ENCODE assay signal across 8 cellular contexts in the genomic region with DNA sequence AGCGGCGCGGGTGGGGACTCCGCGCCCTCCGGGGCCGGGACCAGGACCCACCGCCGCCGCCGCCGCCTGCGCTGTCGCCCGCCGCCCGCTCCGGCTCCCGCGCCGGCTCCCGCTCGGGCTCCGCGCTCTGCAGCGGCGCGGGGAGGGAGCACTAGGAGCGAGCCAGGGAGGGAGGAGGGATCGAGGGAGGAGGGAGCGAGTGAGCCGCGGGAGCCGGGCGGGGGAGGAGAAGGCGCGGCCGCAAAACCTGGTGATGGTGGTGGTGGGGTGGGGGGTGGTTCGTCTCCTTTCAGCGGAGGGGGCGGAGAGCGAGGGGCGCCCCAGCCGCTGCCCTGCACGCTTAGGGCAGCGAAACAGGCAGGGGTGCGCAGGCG. TPM values are rescaled to one million over a fixed set of nuclear protein-coding genes. Genes with fewer than 3 reads are reported as not detected.
A peak's percentile ranks its signal among the peaks of the same experiment; 100 is the strongest.
DNase-seq lines count a peak whose midpoint lies in the region; ATAC-seq and TF ChIP-seq lines count a peak whose summit lies in the region.

A gene with protein sequence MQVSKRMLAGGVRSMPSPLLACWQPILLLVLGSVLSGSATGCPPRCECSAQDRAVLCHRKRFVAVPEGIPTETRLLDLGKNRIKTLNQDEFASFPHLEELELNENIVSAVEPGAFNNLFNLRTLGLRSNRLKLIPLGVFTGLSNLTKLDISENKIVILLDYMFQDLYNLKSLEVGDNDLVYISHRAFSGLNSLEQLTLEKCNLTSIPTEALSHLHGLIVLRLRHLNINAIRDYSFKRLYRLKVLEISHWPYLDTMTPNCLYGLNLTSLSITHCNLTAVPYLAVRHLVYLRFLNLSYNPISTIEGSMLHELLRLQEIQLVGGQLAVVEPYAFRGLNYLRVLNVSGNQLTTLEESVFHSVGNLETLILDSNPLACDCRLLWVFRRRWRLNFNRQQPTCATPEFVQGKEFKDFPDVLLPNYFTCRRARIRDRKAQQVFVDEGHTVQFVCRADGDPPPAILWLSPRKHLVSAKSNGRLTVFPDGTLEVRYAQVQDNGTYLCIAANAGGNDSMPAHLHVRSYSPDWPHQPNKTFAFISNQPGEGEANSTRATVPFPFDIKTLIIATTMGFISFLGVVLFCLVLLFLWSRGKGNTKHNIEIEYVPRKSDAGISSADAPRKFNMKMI (minus strand): TSS at position 153 of the 374 bp plus-strand sequence. CDS start 597 bp downstream, outside the sequence.

- no peaks in the 10 kb centered on the region for H3K36me3 Mint-ChIP-seq in nephron (ENCODE audit: low read depth)

- no peak within 1 kb of the TSS for H3K9ac ChIP-seq in PC-3 (ENCODE audit: low read length)

- no peak for TF ChIP-seq CTCF in PC-3 (conservative IDR thresholded peaks at IDR 0.05; ENCODE audit: low read depth, low read length)
- TF ChIP-seq CTCF in esophagus squamous epithelium (IDR thresholded peaks at IDR 0.05), result no peak
- TF ChIP-seq CTCF in nephron (IDR thresholded peaks at IDR 0.05; ENCODE audit: unreplicated experiment in 3 of 3), result no peak

- POLR2A ChIA-PET in PC-3 (lab: Charles Lee; ENCODE audit: unreplicated experiment), result no interaction called here

- no peak for TF ChIP-seq POLR2A in esophagus squamous epithelium (IDR thresholded peaks at IDR 0.05)

- H3K4me2 ChIP-seq in PC-3 (ENCODE audit: low read length), result peak within 1 kb of the TSS; percentile 91

- H3K36me3 ChIP-seq in PC-3 (ENCODE audit: low read depth, low read length), result no peaks in the 10 kb centered on the region
- H3K36me3 ChIP-seq in esophagus squamous epithelium, result no peaks in the 10 kb centered on the region

- no TSS peak for BruUV-seq in PC-3 (replicated peaks; lab: Mats Ljungman, UMichigan)

- H3K27me3 ChIP-seq in PC-3 (ENCODE audit: low read length) (peaks cover 23% of the 10 kb centered on the region), esophagus squamous epithelium (peaks cover 8 to 88% (median 17%) of the 10 kb centered on the region in 4 donors)

- peaks cover 16% of the 10 kb centered on the region for H3K4me1 Mint-ChIP-seq in nephron

- H3K79me2 ChIP-seq in PC-3 (ENCODE audit: low read length), result no peaks in the 10 kb centered on the region

- H4K20me1 ChIP-seq in PC-3 (ENCODE audit: low read length), result no peaks in the 10 kb centered on the region

- H3K9me3 ChIP-seq in PC-3 (ENCODE audit: low read length) (no peaks in the 10 kb centered on the region), esophagus squamous epithelium (no peaks in the 10 kb centered on the region)

- H3K4me3 ChIP-seq in PC-3 (ENCODE audit: low read length) (peak within 1 kb of the TSS; percentile 68), esophagus squamous epithelium (peak within 1 kb of the TSS; percentile 32 to 64 (median 48))

- no peaks in the 10 kb centered on the region for H3K9me3 Mint-ChIP-seq in nephron

- no peaks in the 10 kb centered on the region for H3K9me2 ChIP-seq in PC-3 (replicated peaks; ENCODE audit: low read length)

- ATAC-seq in PC-3, result peak; percentile 3; the same call in 1 of the 2 replicates
- no peak for ATAC-seq in HG02840 (IDR thresholded peaks at IDR 0.05; ENCODE audit: low FRiP score, unreplicated experiment)

- CTCF ChIA-PET in PC-3 (lab: Charles Lee), result interaction anchor here (0.6 to 1.9 kb wide), 3 partner anchors 24 to 189 kb away, joined by 3 to 11 read pairs (median 3); no protein-coding TSS in a partner anchor

- intact Hi-C loops in PC-3 (cut with micrococcal nuclease) (loop anchor here (1.0 to 5.0 kb wide), 2 partner anchors 189 to 515 kb away; no protein-coding TSS in a partner anchor), esophagus squamous epithelium (cut with DNase I) (no loop called here)

- H3K4me3 Mint-ChIP-seq in nephron, result peak within 1 kb of the TSS; percentile 79 to 86 (median 80)

- no peak within 1 kb of the TSS for H3K27ac ChIP-seq in PC-3 (ENCODE audit: low read length)
- H3K27ac ChIP-seq in esophagus squamous epithelium, result peak within 1 kb of the TSS in 2 of 4 donors; percentile 32 to 46

- H2AFZ ChIP-seq in PC-3 (ENCODE audit: low read length), result peak within 1 kb of the TSS; percentile 89

- H3K4me1 ChIP-seq in PC-3 (ENCODE audit: insufficient read depth, low read length) (0 out of 2 replicates have a peak, but pooled peaks cover 4% of the 10 kb centered on the region), esophagus squamous epithelium (peaks cover 12 to 39% (median 20%) of the 10 kb centered on the region in 3 donors)

- WGBS in esophagus squamous epithelium, 2 donors, result no CpG with 5 or more reads among the region's 48 CpGs

- peak; percentile 81 for DNase-seq in D341Med (ENCODE audit: low spot score)
- DNase-seq in PC-3, result peak; percentile 6
- DNase-seq in esophagus squamous epithelium (lab: John Stamatoyannopoulos, UW), result no peak
- no peak for DNase-seq in AG08396 (ENCODE audit: low spot score)
- DNase-seq in A172 (ENCODE audit: low spot score), result no peak
- DNase-seq in NCI-H2029 treated with DMSO at 0.1 percent for 48 hours (lab: John Stamatoyannopoulos, UW), result no peak

- H3F3A ChIP-seq in PC-3 (ENCODE audit: low read length, unreplicated experiment), result no peaks in the 10 kb centered on the region

- H3K27me3 Mint-ChIP-seq in nephron (ENCODE audit: low read depth), result peaks cover 55% of the 10 kb centered on the region

- H3K27ac Mint-ChIP-seq in nephron, result peak within 1 kb of the TSS in 1 of 3 experiments; percentile 59

RNA-seq across cellular contexts. Expression of the gene that starts here (rescaled TPM):
- total RNA-seq in PC-3 (2014; rRNA removed), result not detected in 2 replicates
- total RNA-seq in esophagus squamous epithelium, result 1 to 10 TPM in 1 of 4 donors, under 1 TPM in 2, not detected in 1; 0.09 to 1.2 (median 0.38) TPM
- total RNA-seq in A172 (2014; rRNA removed; shearing (Covaris generic)), result 0.60 and 1.1 TPM in 2 replicates

Comparison
In these comparisons a context has a peak if more than half of its experiments do, and no peak if none do; other contexts are left out.
1. Peak in DNase-seq, ATAC-seq, H3K4me3 ChIP-seq and H3K4me2 ChIP-seq in PC-3; RNA of the gene not detected or under 1 TPM.